In the genomic region with DNA sequence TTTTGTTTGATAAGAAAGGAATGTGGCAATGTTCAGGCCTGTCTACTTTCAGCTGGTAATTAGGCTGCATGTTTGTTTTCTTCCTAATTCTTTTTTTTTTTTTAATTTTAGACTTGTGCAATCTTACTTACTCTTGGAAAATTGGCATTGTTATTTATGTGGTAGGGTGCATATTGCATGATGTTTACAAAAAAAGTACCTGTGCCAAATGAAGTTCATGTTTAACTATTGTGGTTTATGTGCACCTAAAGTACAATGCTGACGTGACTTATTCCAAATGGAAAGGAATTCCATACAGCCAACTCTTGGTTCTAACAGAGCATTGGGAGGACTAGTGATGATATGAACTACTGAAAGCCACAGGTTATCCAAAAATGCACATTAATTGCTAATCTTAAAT, we compare ENCODE assay signal across 25 cellular contexts. TPM values are rescaled to one million over a fixed set of nuclear protein-coding genes. Genes with fewer than 3 reads are reported as not detected.
"Had no signal": no experiment of that assay in that cellular context is flagged by ENCODE, and none has a peak within 500 bp of the region (broad histone marks: within the 10 kb centered on the region; RNA-seq: fewer than 3 reads in every experiment).

No MANE protein-coding gene starts in this region.

- H3K27me3 Mint-ChIP-seq: naive B cell; stimulated activated naive B cell treated with anti-CD40 and anti-IgM and Interleukin-4, amounts not matched to agents 10 μg/mL and 1 μg/mL and 100 μg/mL, for 72 hours; stimulated activated naive CD8-positive, alpha-beta T cell treated with anti-CD3 and anti-CD28 coated beads, Interleukin-15, amount 100 ng/mL, for 72 hours had no signal

- H3K4me1 ChIP-seq: parathyroid adenoma, prostate gland, sigmoid colon, testis, tibial nerve had no signal

- H3K4me1 Mint-ChIP-seq: immature natural killer cell; naive B cell; nephron; stimulated activated naive B cell treated with anti-CD40 and anti-IgM and Interleukin-4, amounts not matched to agents 10 μg/mL and 1 μg/mL and 100 μg/mL, for 72 hours; stimulated activated naive CD8-positive, alpha-beta T cell treated with anti-CD3 and anti-CD28 coated beads, Interleukin-15, amount 100 ng/mL, for 72 hours had no signal

- FAIRE-seq: keratinocyte had no signal

- H3K9me3 ChIP-seq: prostate gland, sigmoid colon, testis, tibial nerve had no signal

- H3K27ac Mint-ChIP-seq: immature natural killer cell; naive B cell; nephron; stimulated activated naive B cell treated with anti-CD40 and anti-IgM and Interleukin-4, amounts not matched to agents 10 μg/mL and 1 μg/mL and 100 μg/mL, for 72 hours; stimulated activated naive CD8-positive, alpha-beta T cell treated with anti-CD3 and anti-CD28 coated beads, Interleukin-15, amount 100 ng/mL, for 72 hours had no signal

- H3K9me3 Mint-ChIP-seq: nephron; stimulated activated naive CD8-positive, alpha-beta T cell treated with anti-CD3 and anti-CD28 coated beads, Interleukin-15, amount 100 ng/mL, for 72 hours had no signal

- H3K79me2 ChIP-seq: parathyroid adenoma had no signal

- H3K4me3 Mint-ChIP-seq: immature natural killer cell; naive B cell; nephron; stimulated activated naive B cell treated with anti-CD40 and anti-IgM and Interleukin-4, amounts not matched to agents 10 μg/mL and 1 μg/mL and 100 μg/mL, for 72 hours; stimulated activated naive CD8-positive, alpha-beta T cell treated with anti-CD3 and anti-CD28 coated beads, Interleukin-15, amount 100 ng/mL, for 72 hours had no signal

- H3K27ac ChIP-seq: coronary artery, parathyroid adenoma, prostate gland, sigmoid colon, skin epidermis, testis, tibial nerve had no signal

- DNase-seq: effector CD8-positive, alpha-beta T cell; foreskin fibroblast; immature natural killer cell; left cardiac atrium; left ventricle myocardium superior; mesendoderm; naive B cell; occipital lobe; retina; sigmoid colon; stimulated activated CD4-positive, alpha-beta T cell treated with anti-CD3 and anti-CD28 coated beads, Interleukin-2, amount 100 ng/mL, for 24 hours; stimulated activated CD4-positive, alpha-beta T cell treated with anti-CD3 and anti-CD28 coated beads, Interleukin-4, amount 100 ng/mL, for 4 hours; stimulated activated naive B cell treated with anti-CD40 and anti-IgM and Interleukin-4, amounts not matched to agents 10 μg/mL and 1 μg/mL and 100 μg/mL, for 72 hours; stimulated activated naive CD8-positive, alpha-beta T cell treated with anti-CD3 and anti-CD28 coated beads, Interleukin-15, amount 100 ng/mL, for 72 hours; testis had no signal

- H3K36me3 ChIP-seq: prostate gland, sigmoid colon, tibial nerve had no signal

- H3K27me3 ChIP-seq: sigmoid colon, testis, tibial nerve had no signal

- H3K36me3 Mint-ChIP-seq: immature natural killer cell; naive B cell; stimulated activated naive B cell treated with anti-CD40 and anti-IgM and Interleukin-4, amounts not matched to agents 10 μg/mL and 1 μg/mL and 100 μg/mL, for 72 hours had no signal

- H2AFZ ChIP-seq: parathyroid adenoma had no signal

- H3K4me3 ChIP-seq: coronary artery, prostate gland, sigmoid colon, skin epidermis, testis, tibial nerve had no signal

- ATAC-seq: esophagus mucosa; left cardiac atrium; left ventricle myocardium superior; stimulated activated naive B cell treated with anti-CD40 and anti-IgM and Interleukin-4, amounts not matched to agents 10 μg/mL and 1 μg/mL and 100 μg/mL, for 72 hours; stimulated activated naive CD8-positive, alpha-beta T cell treated with anti-CD3 and anti-CD28 coated beads, Interleukin-15, amount 100 ng/mL, for 72 hours had no signal

- H3K9ac ChIP-seq: parathyroid adenoma had no signal

RNA-seq across cellular contexts. Expression of gene KCNK2, which starts 51.0 kb away (rescaled TPM):
- total RNA-seq: chondrocyte, left ventricle myocardium superior, lung microvascular endothelial cell had no signal
- polyA plus RNA-seq: immature natural killer cell had no signal
